ENCODE assay signal across 1 cellular context in the genomic region with DNA sequence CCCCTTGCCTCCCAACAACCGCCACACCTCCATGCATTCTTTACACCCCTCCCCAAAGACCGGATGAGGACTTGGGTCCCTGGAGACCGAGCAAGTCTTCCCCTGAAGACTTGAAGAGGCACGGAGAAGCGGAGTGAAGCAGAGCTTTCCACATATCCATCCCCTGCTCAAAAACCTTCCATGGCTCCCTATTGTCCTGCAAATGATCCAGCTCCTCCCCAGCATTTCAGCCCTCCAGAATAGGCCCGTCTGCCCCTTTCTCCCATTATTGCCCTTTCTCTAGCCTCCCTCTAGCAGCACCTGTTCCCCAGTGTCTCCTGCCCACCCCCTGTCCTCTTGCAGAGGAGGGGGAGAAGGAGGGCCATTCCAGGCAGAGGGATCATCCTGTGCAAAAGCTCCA.
TF ChIP-seq lines count a peak whose summit lies in the region.

No MANE protein-coding gene starts in this region.

TF ChIP-seq in GM12878, 131 proteins besides CTCF, POLR2A, EP300 and RAD21:
- peak; percentile 47 for TF ChIP-seq MEF2B (IDR thresholded peaks at IDR 0.05; ENCODE audit: partially characterized antibody, poor library complexity, severe bottlenecking)
- TF ChIP-seq RELA (IDR thresholded peaks at IDR 0.05; ENCODE audit: borderline replicate concordance, partially characterized antibody): no peak
